Comparison of ENCODE assay signal across 19 cellular contexts in the genomic region with DNA sequence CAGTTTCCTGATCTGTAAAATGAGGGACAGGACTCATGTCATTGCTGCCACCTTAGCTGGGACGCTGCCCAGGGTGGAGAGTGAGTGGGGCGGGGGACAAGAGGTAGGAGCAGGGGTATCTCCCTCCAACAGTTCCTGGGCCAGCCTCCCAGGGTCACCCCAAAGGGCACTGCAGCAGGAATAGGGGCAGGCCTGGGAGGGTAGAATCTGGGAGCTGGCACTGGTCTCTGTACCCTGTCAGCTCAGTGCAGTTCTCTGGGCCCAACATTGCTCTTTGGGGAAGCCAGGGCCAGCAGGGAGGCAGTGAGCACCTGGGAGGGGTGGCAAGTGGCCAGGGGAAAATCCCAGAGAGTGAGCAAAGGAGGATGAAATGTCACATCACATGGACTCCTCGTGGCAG. TPM values are rescaled to one million over a fixed set of nuclear protein-coding genes. Genes with fewer than 3 reads are reported as not detected.
DNase-seq lines count a peak whose midpoint lies in the region; ATAC-seq, FAIRE-seq and TF ChIP-seq lines count a peak whose summit lies in the region.
"Had no signal": no experiment of that assay in that cellular context is flagged by ENCODE, and none has a peak within 500 bp of the region (broad histone marks: within the 10 kb centered on the region; RNA-seq: fewer than 3 reads in every experiment).

No MANE protein-coding gene starts in this region.

- no peak for TF ChIP-seq CTCF in kidney (IDR thresholded peaks at IDR 0.05; ENCODE audit: borderline replicate concordance, extremely low read depth, insufficient read depth)

- H3K9ac ChIP-seq in kidney (ENCODE audit: low read length in 2 of 2), result no peak overlapping the region

- H3K36me3 ChIP-seq in kidney (ENCODE audit: control insufficient read depth in 1 of 2, insufficient read depth in 2 of 2, low read length in 2 of 2), result no peaks in the 10 kb centered on the region

- H3K9me3 ChIP-seq in kidney (ENCODE audit: control insufficient read depth in 1 of 2, low read length in 2 of 2), result no peaks in the 10 kb centered on the region

- peak overlapping the region; percentile 72 to 84 for H3K27ac ChIP-seq in kidney (ENCODE audit: low read depth in 2 of 2, low read length in 2 of 2)

- FAIRE-seq in kidney (lab: Jason Lieb, UNC) (no peak), urothelium cell line (lab: Jason Lieb, UNC) (no peak)
- FAIRE-seq: G401.6, GM12892, GM19239 had no signal

- H3K4me1 ChIP-seq in kidney (ENCODE audit: control insufficient read depth in 1 of 2, insufficient read depth in 1 of 2, low read depth in 1 of 2, low read length in 2 of 2), result peaks cover 13 to 14% of the 10 kb centered on the region in 2 donors

- intact Hi-C loops in kidney (cut with DNase I), result no loop called here
- intact Hi-C loops in sciatic nerve (cut with DNase I), result no loop called here

- H3K4me3 ChIP-seq in kidney (ENCODE audit: low read length in 2 of 2), result no peak overlapping the region

- no peak for ATAC-seq in sciatic nerve
- ATAC-seq in HG02885 (IDR thresholded peaks at IDR 0.05; ENCODE audit: poor library complexity, unreplicated experiment), result no peak

- peak; percentile 50 for DNase-seq in activated effector memory CD4-positive, alpha-beta T cell treated with anti-CD3 and anti-CD28 coated beads, Interleukin-2, amount 50 U/mL, for 16 hours
- no peak for DNase-seq in activated effector memory CD4-positive, alpha-beta T cell treated with Interleukin-2 at 50 U/mL for 16 hours
- no peak for DNase-seq in kidney
- peak; percentile 51 for DNase-seq in sciatic nerve (ENCODE audit: low spot score)
- no peak for DNase-seq in stimulated activated CD4-positive, alpha-beta T cell treated with anti-CD3 and anti-CD28 coated beads, Interleukin-15, amount 100 ng/mL, for 24 hours
- no peak for DNase-seq in hypothalamus (lab: John Stamatoyannopoulos, UW)
- DNase-seq in urothelium cell line (ENCODE audit: low spot score), result no peak
- DNase-seq: AML-193; CD4-positive, CD25-positive, alpha-beta regulatory T cell; KBM-7; NCI-H1048; NCI-H146; NCI-H446; NCI-H774; Right ventricle myocardium superior had no signal

RNA-seq across cellular contexts. Expression of a gene that starts 55.8 kb away (rescaled TPM):
- total RNA-seq in kidney (87.3 TPM), sciatic nerve (72.1 TPM)
- polyA plus RNA-seq in kidney (ENCODE audit: insufficient read depth, low read depth, low replicate concordance), result 4.2 TPM

Comparison
In these comparisons a context has a peak if more than half of its experiments do, and no peak if none do; other contexts are left out.
1. DNase-seq: peak in activated effector memory CD4-positive, alpha-beta T cell treated with anti-CD3 and anti-CD28 coated beads, Interleukin-2, amount 50 U/mL, for 16 hours (single experiment) and sciatic nerve (single experiment); none in activated effector memory CD4-positive, alpha-beta T cell treated with Interleukin-2 at 50 U/mL for 16 hours (single experiment), kidney (single experiment), stimulated activated CD4-positive, alpha-beta T cell treated with anti-CD3 and anti-CD28 coated beads, Interleukin-15, amount 100 ng/mL, for 24 hours (single experiment), hypothalamus (0 of 51) and urothelium cell line (single experiment).